ENCODE assay signal across 1 cellular context in genomic region chr19:9667898-9668297, GRCh38.
TF ChIP-seq lines count a peak whose summit lies in the region.

No MANE protein-coding gene starts in this region.

TF ChIP-seq in K562, 482 proteins besides CTCF, POLR2A, EP300 and RAD21 (continued from another document):
- no peak for TF ChIP-seq ZNF408 (CRISPR knock-in tag; IDR thresholded peaks at IDR 0.05; ENCODE audit: low read depth)
